In genomic region chr10:123974406-123974805, GRCh38 we compare ENCODE assay signal across 14 cellular contexts.
DNase-seq lines count a peak whose midpoint lies in the region; ATAC-seq, FAIRE-seq and TF ChIP-seq lines count a peak whose summit lies in the region.
"Had no signal": no experiment of that assay in that cellular context is flagged by ENCODE, and none has a peak within 500 bp of the region (broad histone marks: within the 10 kb centered on the region; RNA-seq: fewer than 3 reads in every experiment).

No MANE protein-coding gene starts in this region.

- RAD21 ChIA-PET in HCT116 (lab: Charles Lee; ENCODE audit: low non-redundant PET in 1 of 2, low total read pairs in 2 of 2, uncharacterized antibody in 2 of 2, unreplicated experiment in 2 of 2) = interaction anchor here in 1 of 2 experiments (0.9 to 1.0 kb wide), 2 partner anchors 9 to 401 kb away, joined by 3 read pairs; no protein-coding TSS in a partner anchor

- H2AFZ ChIP-seq in HCT116 (ENCODE audit: low read depth, low read length, poor library complexity, severe bottlenecking) = peak overlapping the region; percentile 23

- H3K4me3 ChIP-seq in HCT116 (replicated peaks in 1 of 2; ENCODE audit: low read depth in 1 of 2, low read length in 2 of 2) = no peak overlapping the region; a peak in 1 of 4 replicates
- H3K4me3 ChIP-seq in esophagus muscularis mucosa = no peak overlapping the region
- H3K4me3 ChIP-seq in pancreas = no peak overlapping the region
- H3K4me3 ChIP-seq: skin epidermis, thoracic aorta had no signal

- peak; percentile 99 for DNase-seq in HCT116 (ENCODE audit: low read depth, low spot score)
- DNase-seq in RKO (ENCODE audit: low spot score) = peak; percentile 75
- DNase-seq in esophagus muscularis mucosa (ENCODE audit: extremely low spot score) = peak; percentile 53
- peak; percentile 52 for DNase-seq in renal cortical epithelial cell (ENCODE audit: low read depth)
- DNase-seq in pancreas = no peak
- DNase-seq in HuH-7.5 (ENCODE audit: low spot score) = no peak
- no peak for DNase-seq in activated CD8-positive, alpha-beta T cell treated with anti-CD3 and anti-CD28 coated beads for 36 hours
- DNase-seq: activated T-cell treated with anti-CD3 and anti-CD28 coated beads, Interleukin-2, amount 50 U/mL, for 1 hour; Kasumi-1; naive B cell; NCI-H2227 treated with DMSO at 0.1 percent for 48 hours; SIG-M5 had no signal

- BruUV-seq in HCT116 (replicated peaks; lab: Mats Ljungman, UMichigan) = no TSS peak

- H3K9ac ChIP-seq in HCT116 (ENCODE audit: low read length) = no peak overlapping the region

- peaks cover 2% of the 10 kb centered on the region for H3K4me1 Mint-ChIP-seq in activated CD8-positive, alpha-beta T cell treated with anti-CD3 and anti-CD28 coated beads for 36 hours (ENCODE audit: low read depth)

- H3K27ac Mint-ChIP-seq in activated CD8-positive, alpha-beta T cell treated with anti-CD3 and anti-CD28 coated beads for 36 hours = no peak overlapping the region
- H3K27ac Mint-ChIP-seq: naive B cell had no signal

- intact Hi-C loops in HCT116 (cut with micrococcal nuclease) (no loop called here), esophagus muscularis mucosa (cut with DNase I) (no loop called here), pancreas (cut with DNase I) (loop anchor here in 1 of 3 donors (10.0 kb wide), 1 partner anchor 390 kb away; no protein-coding TSS in a partner anchor)
- intact Hi-C loops in activated CD8-positive, alpha-beta T cell treated with anti-CD3 and anti-CD28 coated beads for 36 hours (cut with micrococcal nuclease) = no loop called here

- POLR2A ChIA-PET in HCT116 (lab: Charles Lee) = interaction anchor here (0.9 to 1.0 kb wide), 2 partner anchors 28 to 401 kb away, joined by 3 read pairs; no protein-coding TSS in a partner anchor
- POLR2A ChIA-PET in activated CD8-positive, alpha-beta T cell treated with anti-CD3 and anti-CD28 coated beads for 36 hours (lab: Charles Lee) = no interaction called here

- no peak for TF ChIP-seq RAD21 in HCT116 (IDR thresholded peaks at IDR 0.05; ENCODE audit: low read depth)

- no peaks in the 10 kb centered on the region for H3K9me2 ChIP-seq in HCT116 (ENCODE audit: insufficient read depth)

- TF ChIP-seq POLR2A in HCT116 (IDR thresholded peaks at IDR 0.05; ENCODE audit: borderline replicate concordance, extremely low read depth, insufficient read depth, insufficient read length) (peak; percentile 39), esophagus muscularis mucosa (IDR thresholded peaks at IDR 0.05; ENCODE audit: low read depth) (no peak)

- no peak for FAIRE-seq in pancreas (lab: Jason Lieb, UNC)

- H3K36me3 Mint-ChIP-seq in activated CD8-positive, alpha-beta T cell treated with anti-CD3 and anti-CD28 coated beads for 36 hours (ENCODE audit: low read depth) = no peaks in the 10 kb centered on the region

- 64% methylated on average over 4 of the region's 4 CpGs for WGBS in esophagus muscularis mucosa
- 49 to 62% methylated on average over 4 of the region's 4 CpGs for WGBS in pancreas, 2 donors

- H3K79me2 ChIP-seq in HCT116 (ENCODE audit: insufficient read depth, low read length) = no peaks in the 10 kb centered on the region

- ATAC-seq in HCT116 = peak; percentile 93
- ATAC-seq in pancreas = no peak
- no peak for ATAC-seq in activated CD8-positive, alpha-beta T cell treated with anti-CD3 and anti-CD28 coated beads for 36 hours

- no peaks in the 10 kb centered on the region for H3K9me3 Mint-ChIP-seq in activated CD8-positive, alpha-beta T cell treated with anti-CD3 and anti-CD28 coated beads for 36 hours

- no peak for TF ChIP-seq EP300 in esophagus muscularis mucosa (IDR thresholded peaks at IDR 0.05)

- H3K4me3 Mint-ChIP-seq in activated CD8-positive, alpha-beta T cell treated with anti-CD3 and anti-CD28 coated beads for 36 hours = no peak overlapping the region

- H3K4me2 ChIP-seq in HCT116 (ENCODE audit: low read length) = peak overlapping the region; percentile 54

- H3K36me3 ChIP-seq in HCT116 (ENCODE audit: control insufficient read depth in 1 of 2, insufficient read depth in 2 of 2, low read length in 2 of 2) (no peaks in the 10 kb centered on the region), esophagus muscularis mucosa (no peaks in the 10 kb centered on the region), pancreas (no peaks in the 10 kb centered on the region)
- H3K36me3 ChIP-seq: thoracic aorta had no signal

- H3K27me3 ChIP-seq in HCT116 (ENCODE audit: insufficient read depth, low read length) = no peaks in the 10 kb centered on the region; the same call in 1 of the 2 replicates
- peaks cover 0 to 52% (median 7%) of the 10 kb centered on the region in 4 donors for H3K27me3 ChIP-seq in esophagus muscularis mucosa
- H3K27me3 ChIP-seq in pancreas = peaks cover 0 to 33% (median 10%) of the 10 kb centered on the region in 4 donors

- peaks cover 64% of the 10 kb centered on the region for H3K27me3 Mint-ChIP-seq in activated CD8-positive, alpha-beta T cell treated with anti-CD3 and anti-CD28 coated beads for 36 hours

- H3K9me3 ChIP-seq in HCT116 (ENCODE audit: control insufficient read depth in 1 of 2, insufficient read depth in 1 of 2, low read depth in 1 of 2, low read length in 2 of 2) = no peaks in the 10 kb centered on the region
- peaks cover 0 to 7% (median 7%) of the 10 kb centered on the region in 4 donors for H3K9me3 ChIP-seq in esophagus muscularis mucosa
- H3K9me3 ChIP-seq in pancreas = no peaks in the 10 kb centered on the region

- no peak for TF ChIP-seq CTCF in HCT116 (IDR thresholded peaks at IDR 0.05 in 2 of 3, conservative IDR thresholded peaks at IDR 0.05 in 1 of 3; ENCODE audit: borderline replicate concordance in 1 of 3, insufficient read depth in 1 of 3, low read depth in 2 of 3, low read length in 2 of 3)
- no peak for TF ChIP-seq CTCF in esophagus muscularis mucosa (IDR thresholded peaks at IDR 0.05)
- no peak for TF ChIP-seq CTCF in pancreas (IDR thresholded peaks at IDR 0.05)
- no peak for TF ChIP-seq CTCF in activated CD8-positive, alpha-beta T cell treated with anti-CD3 and anti-CD28 coated beads for 36 hours (IDR thresholded peaks at IDR 0.05)

- H3K27ac ChIP-seq in HCT116 (ENCODE audit: low read depth, low read length) (peak overlapping the region; percentile 24; the same call in 1 of the 2 replicates), esophagus muscularis mucosa (replicated peaks in 1 of 4) (no peak overlapping the region), pancreas (no peak overlapping the region)
- H3K27ac ChIP-seq: skin epidermis, thoracic aorta had no signal

- H3K4me1 ChIP-seq in HCT116 (ENCODE audit: control insufficient read depth in 1 of 2, insufficient read depth in 2 of 2, low read length in 2 of 2) = peaks cover 17 to 31% of the 10 kb centered on the region in 2 experiments
- peaks cover 3 to 9% (median 8%) of the 10 kb centered on the region in 4 donors for H3K4me1 ChIP-seq in esophagus muscularis mucosa
- no peaks in the 10 kb centered on the region for H3K4me1 ChIP-seq in pancreas

- no peaks in the 10 kb centered on the region for H4K20me1 ChIP-seq in HCT116 (ENCODE audit: insufficient read depth)

- CTCF ChIA-PET in HCT116 (lab: Charles Lee) = interaction anchor here (1.1 to 2.1 kb wide), 3 partner anchors 391 to 415 kb away, joined by 3 to 7 read pairs (median 6); no protein-coding TSS in a partner anchor
- CTCF ChIA-PET in activated CD8-positive, alpha-beta T cell treated with anti-CD3 and anti-CD28 coated beads for 36 hours (lab: Charles Lee) = interaction anchor here (1.2 to 1.3 kb wide), 2 partner anchors 392 to 414 kb away, joined by 4 read pairs; no protein-coding TSS in a partner anchor

TF ChIP-seq in HCT116, 20 proteins besides CTCF, POLR2A, EP300 and RAD21 (continues in another document):
- TF ChIP-seq ATF3 (IDR thresholded peaks at IDR 0.05) = no peak; the same call in 1 of the 2 replicates
- peak; percentile 30 for TF ChIP-seq YY1 (IDR thresholded peaks at IDR 0.05; ENCODE audit: extremely low read depth, insufficient replicate concordance, low read depth, low read length)
- TF ChIP-seq POLR2AphosphoS5 (IDR thresholded peaks at IDR 0.05; ENCODE audit: low read depth, low read length) = peak; percentile 86
- peak; percentile 97 for TF ChIP-seq FOSL1 (IDR thresholded peaks at IDR 0.05; ENCODE audit: low read depth)
- TF ChIP-seq ELF1 (IDR thresholded peaks at IDR 0.05; ENCODE audit: borderline replicate concordance, low read depth) = no peak
- TF ChIP-seq TCF7L2 (IDR thresholded peaks at IDR 0.05; ENCODE audit: borderline replicate concordance, extremely low read depth, insufficient read depth, insufficient read length) = no peak
- TF ChIP-seq CEBPB (IDR thresholded peaks at IDR 0.05; ENCODE audit: low read depth) = no peak; the same call in 1 of the 2 replicates
- TF ChIP-seq ZFX (IDR thresholded peaks at IDR 0.05) = no peak
- no peak for TF ChIP-seq REST (IDR thresholded peaks at IDR 0.05; ENCODE audit: low read depth)
- TF ChIP-seq CBX3 (IDR thresholded peaks at IDR 0.05; ENCODE audit: low read depth) = peak; percentile 98
- peak; percentile 82 for TF ChIP-seq SIN3A (IDR thresholded peaks at IDR 0.05; ENCODE audit: low read depth)

Comparison
In these comparisons a context has a peak if more than half of its experiments do, and no peak if none do; other contexts are left out.
1. DNase-seq: peak in HCT116 (single experiment), RKO (single experiment), esophagus muscularis mucosa (single experiment) and renal cortical epithelial cell (single experiment); none in pancreas (0 of 6), HuH-7.5 (single experiment) and activated CD8-positive, alpha-beta T cell treated with anti-CD3 and anti-CD28 coated beads for 36 hours (single experiment).